ENCODE assay signal across 1 cellular context in genomic region chr6:137802408-137803182, GRCh38.
A peak's percentile ranks its signal among the peaks of the same experiment; 100 is the strongest.
TF ChIP-seq lines count a peak whose summit lies in the region.

No MANE protein-coding gene starts in this region.

TF ChIP-seq in HepG2, 621 proteins besides CTCF, POLR2A, EP300 and RAD21 (continued from another document and continues in another):
- TF ChIP-seq DBP (CRISPR knock-in tag; IDR thresholded peaks at IDR 0.05; ENCODE audit: not compliant biosample characterization) (no peak), ZSCAN29 (CRISPR knock-in tag; conservative IDR thresholded peaks at IDR 0.05) (no peak), GABPB1 (CRISPR knock-in tag; IDR thresholded peaks at IDR 0.05) (no peak), CEBPG (CRISPR knock-in tag; IDR thresholded peaks at IDR 0.05) (no peak), ZNF441 (CRISPR knock-in tag; IDR thresholded peaks at IDR 0.05; ENCODE audit: borderline replicate concordance) (no peak), USF2 (IDR thresholded peaks at IDR 0.05; ENCODE audit: low read depth, low read length) (no peak), USF2 (CRISPR knock-in tag; IDR thresholded peaks at IDR 0.05; ENCODE audit: borderline replicate concordance) (no peak; the same call in 1 of the 2 replicates), ARNT2 (CRISPR knock-in tag; IDR thresholded peaks at IDR 0.05; ENCODE audit: low read depth) (no peak), HNF4G (IDR thresholded peaks at IDR 0.05; ENCODE audit: borderline replicate concordance, low read depth, low read length) (no peak), HNF4G (CRISPR knock-in tag; IDR thresholded peaks at IDR 0.05; ENCODE audit: borderline replicate concordance, low read depth) (peak; percentile 32; the same call in 1 of the 2 replicates), ZC3H4 (CRISPR knock-in tag; IDR thresholded peaks at IDR 0.05; ENCODE audit: borderline replicate concordance) (no peak), HDAC1 (CRISPR knock-in tag; IDR thresholded peaks at IDR 0.05) (peak; percentile 47; the same call in 1 of the 2 replicates), ZNF143 (CRISPR knock-in tag; IDR thresholded peaks at IDR 0.05) (no peak), HNF4A (CRISPR knock-in tag; IDR thresholded peaks at IDR 0.05) (peak; percentile 59), ZNF329 (CRISPR knock-in tag; IDR thresholded peaks at IDR 0.05; ENCODE audit: low read depth) (no peak), ZNF883 (CRISPR knock-in tag; IDR thresholded peaks at IDR 0.05; ENCODE audit: not compliant biosample characterization) (no peak), TCF7L2 (IDR thresholded peaks at IDR 0.05; ENCODE audit: low read depth, low read length) (no peak), ZSCAN31 (CRISPR knock-in tag; IDR thresholded peaks at IDR 0.05; ENCODE audit: low read depth) (no peak), RELA (CRISPR knock-in tag; IDR thresholded peaks at IDR 0.05) (no peak), MED13 (CRISPR knock-in tag; IDR thresholded peaks at IDR 0.05) (0 out of 2 replicates have a peak, but pooled peaks have one; percentile 61), MED8 (CRISPR knock-in tag; IDR thresholded peaks at IDR 0.05; ENCODE audit: insufficient replicate concordance) (no peak), TFE3 (CRISPR knock-in tag; IDR thresholded peaks at IDR 0.05) (peak; percentile 81), ZNF414 (CRISPR knock-in tag; IDR thresholded peaks at IDR 0.05) (no peak), SALL2 (CRISPR knock-in tag; IDR thresholded peaks at IDR 0.05) (peak; percentile 72; the same call in 1 of the 2 replicates), MTERF4 (CRISPR knock-in tag; IDR thresholded peaks at IDR 0.05) (no peak), MBD4 (IDR thresholded peaks at IDR 0.05; ENCODE audit: borderline replicate concordance, low read length) (no peak), ZNF280D (CRISPR knock-in tag; IDR thresholded peaks at IDR 0.05) (no peak), FOXM1 (CRISPR knock-in tag; IDR thresholded peaks at IDR 0.05) (no peak), ZNF7 (CRISPR knock-in tag; IDR thresholded peaks at IDR 0.05) (no peak), ZNF225 (CRISPR knock-in tag; IDR thresholded peaks at IDR 0.05) (no peak), ATF4 (CRISPR knock-in tag; IDR thresholded peaks at IDR 0.05) (no peak), ZNF644 (CRISPR knock-in tag; IDR thresholded peaks at IDR 0.05; ENCODE audit: low read depth) (peak; percentile 93), RARG (CRISPR knock-in tag; IDR thresholded peaks at IDR 0.05; ENCODE audit: low read depth) (no peak), ZNF691 (CRISPR knock-in tag; IDR thresholded peaks at IDR 0.05; ENCODE audit: borderline replicate concordance, low read depth) (no peak), FOXP1 (IDR thresholded peaks at IDR 0.05) (no peak), FOXP1 (CRISPR knock-in tag; IDR thresholded peaks at IDR 0.05) (peak; percentile 44; the same call in 1 of the 2 replicates), NFRKB (IDR thresholded peaks at IDR 0.05) (no peak), TP53 (CRISPR knock-in tag; conservative IDR thresholded peaks at IDR 0.05) (no peak), NR2F6 (IDR thresholded peaks at IDR 0.05) (peak; percentile 55), NR2F6 (CRISPR knock-in tag; IDR thresholded peaks at IDR 0.05) (no peak), JUND (CRISPR knock-in tag; IDR thresholded peaks at IDR 0.05) (no peak), NCOA5 (CRISPR knock-in tag; IDR thresholded peaks at IDR 0.05) (no peak), SOX6 (IDR thresholded peaks at IDR 0.05) (no peak), SOX6 (CRISPR knock-in tag; IDR thresholded peaks at IDR 0.05) (peak; percentile 15; the same call in 1 of the 2 replicates), TFDP1 (CRISPR knock-in tag; IDR thresholded peaks at IDR 0.05; ENCODE audit: borderline replicate concordance) (no peak), MAX (IDR thresholded peaks at IDR 0.05) (no peak), PCBP1 (IDR thresholded peaks at IDR 0.05; ENCODE audit: borderline replicate concordance, low read depth, low read length) (no peak), HDAC2 (CRISPR knock-in tag; IDR thresholded peaks at IDR 0.05) (0 out of 2 replicates have a peak, but pooled peaks have one; percentile 33), ZBTB34 (CRISPR knock-in tag; IDR thresholded peaks at IDR 0.05) (no peak), ZNF343 (CRISPR knock-in tag; IDR thresholded peaks at IDR 0.05) (no peak), FOXO4 (CRISPR knock-in tag; conservative IDR thresholded peaks at IDR 0.05) (no peak), HMGXB4 (CRISPR knock-in tag; IDR thresholded peaks at IDR 0.05; ENCODE audit: borderline replicate concordance in 1 of 2, low read depth in 1 of 2) (no peak; a peak in 1 of 4 replicates), POLR2AphosphoS2 (IDR thresholded peaks at IDR 0.05; ENCODE audit: low read depth, low read length) (no peak)
